15 cellular contexts compared by ENCODE assay signal in the genomic region with DNA sequence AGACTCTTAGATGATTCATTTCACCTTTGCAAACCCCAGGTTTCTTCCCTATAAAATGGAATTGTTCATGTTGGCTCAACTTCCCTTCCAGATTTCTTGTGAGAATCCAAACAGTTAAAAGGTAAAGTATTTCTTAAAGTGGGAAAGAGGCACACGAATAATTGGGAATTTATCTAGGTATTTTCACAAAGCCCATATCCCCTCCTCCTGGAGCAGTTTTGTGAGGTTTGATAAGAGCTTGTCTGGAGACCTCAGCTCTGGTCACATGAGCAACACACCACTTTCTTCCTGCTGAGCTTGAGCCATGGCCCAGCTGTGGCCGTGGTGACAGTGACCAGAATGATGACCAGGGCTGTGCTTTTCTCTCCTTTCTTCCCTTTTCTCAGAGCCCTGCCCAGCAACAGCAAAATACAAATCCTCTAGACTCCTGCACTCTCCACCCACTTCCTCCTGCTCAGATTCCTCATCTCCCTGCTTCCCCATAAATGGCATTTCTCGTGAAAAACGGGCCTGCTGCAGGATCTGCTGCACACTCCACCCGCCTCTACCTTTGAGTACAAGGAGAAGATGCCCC.
DNase-seq lines count a peak whose midpoint lies in the region; ATAC-seq, FAIRE-seq and TF ChIP-seq lines count a peak whose summit lies in the region.
"Had no signal": no experiment of that assay in that cellular context is flagged by ENCODE, and none has a peak within 500 bp of the region (broad histone marks: within the 10 kb centered on the region; RNA-seq: fewer than 3 reads in every experiment).

No MANE protein-coding gene starts in this region.

- H3K4me1 Mint-ChIP-seq in astrocyte (ENCODE audit: low read depth, unreplicated experiment): peaks cover 6% of the 10 kb centered on the region

- no peak for TF ChIP-seq POLR2A in sigmoid colon (IDR thresholded peaks at IDR 0.05)

- H3K4me3 ChIP-seq in astrocyte (ENCODE audit: insufficient read depth, low read depth, low read length) (no peak overlapping the region), sigmoid colon (no peak overlapping the region)
- H3K4me3 ChIP-seq: PC-9 had no signal

- H3K9me3 Mint-ChIP-seq in astrocyte (ENCODE audit: unreplicated experiment): peaks cover 3% of the 10 kb centered on the region
- H3K9me3 Mint-ChIP-seq: T-helper 1 cell treated with Interleukin-12 subunit alpha and Interleukin-12 subunit beta and Interleukin-4 antibody, amounts not matched to agents 30 μg/mL and 1 μg/mL, for 36 hours had no signal

- H3K9me3 ChIP-seq in astrocyte (ENCODE audit: insufficient read depth, low read depth, low read length) (no peaks in the 10 kb centered on the region), sigmoid colon (no peaks in the 10 kb centered on the region)
- H3K9me3 ChIP-seq: Caco-2 had no signal

- intact Hi-C loops in left colon (cut with DNase I, micrococcal nuclease): no loop called here
- intact Hi-C loops in sigmoid colon (cut with DNase I): no loop called here

- no peak for FAIRE-seq in astrocyte (lab: Jason Lieb, UNC)
- FAIRE-seq: endothelial cell of umbilical vein had no signal

- peak; percentile 14 for ATAC-seq in left colon

- WGBS in sigmoid colon, 2 donors: 37% methylated on average over 5 of the region's 5 CpGs

- peaks cover 2% of the 10 kb centered on the region for H3K27me3 ChIP-seq in astrocyte (ENCODE audit: insufficient read depth, low read length)
- H3K27me3 ChIP-seq in sigmoid colon: no peaks in the 10 kb centered on the region

- H3K36me3 Mint-ChIP-seq in astrocyte (ENCODE audit: low read depth, unreplicated experiment): no peaks in the 10 kb centered on the region

- TF ChIP-seq EP300 in sigmoid colon (IDR thresholded peaks at IDR 0.05): no peak

- DNase-seq in Kasumi-1 (lab: John Stamatoyannopoulos, UW) (peak; percentile 15 to 36), astrocyte (ENCODE audit: low read depth) (no peak), left colon (peak; percentile 11 to 33), sigmoid colon (peak; percentile 72), NCI-H526 treated with DMSO at 0.1 percent for 48 hours (lab: John Stamatoyannopoulos, UW) (no peak), NCI-H1092 (lab: John Stamatoyannopoulos, UW) (no peak)
- DNase-seq in activated T-cell treated with anti-CD3 and anti-CD28 coated beads, Interleukin-2, amount 50 U/mL, for 48 hours: no peak
- DNase-seq: activated gamma-delta T cell, brain microvascular endothelial cell, Caco-2, PC-9, retina had no signal

- no peaks in the 10 kb centered on the region for H4K20me1 ChIP-seq in astrocyte (ENCODE audit: insufficient read depth, low read length)

- H3K36me3 ChIP-seq in astrocyte (ENCODE audit: insufficient read depth, low read length): no peaks in the 10 kb centered on the region
- H3K36me3 ChIP-seq in sigmoid colon: no peaks in the 10 kb centered on the region
- H3K36me3 ChIP-seq: brain microvascular endothelial cell had no signal

- TF ChIP-seq CTCF in astrocyte (IDR thresholded peaks at IDR 0.05; ENCODE audit: insufficient read depth, low read depth, low read length) (no peak), sigmoid colon (IDR thresholded peaks at IDR 0.05) (no peak)

- H3K27me3 Mint-ChIP-seq in astrocyte (ENCODE audit: low read depth, unreplicated experiment): peaks cover 4% of the 10 kb centered on the region

- no peak overlapping the region for H3K4me3 Mint-ChIP-seq in astrocyte (ENCODE audit: unreplicated experiment)
- H3K4me3 Mint-ChIP-seq: T-helper 1 cell treated with Interleukin-12 subunit alpha and Interleukin-12 subunit beta and Interleukin-4 antibody, amounts not matched to agents 30 μg/mL and 1 μg/mL, for 36 hours had no signal

- peak overlapping the region; percentile 56 for H2AFZ ChIP-seq in astrocyte (ENCODE audit: low read depth, low read length)
- H2AFZ ChIP-seq: PC-9 had no signal

- no peak overlapping the region for H3K9ac ChIP-seq in astrocyte (ENCODE audit: low read length)
- H3K9ac ChIP-seq: KMS-11 had no signal

- H3K27ac ChIP-seq in astrocyte (ENCODE audit: low read depth, low read length) (no peak overlapping the region), sigmoid colon (peak overlapping the region in 3 of 4 donors; percentile 6 to 54 (median 42))
- H3K27ac ChIP-seq: brain microvascular endothelial cell, KMS-11, PC-9 had no signal

- H3K79me2 ChIP-seq in astrocyte (ENCODE audit: insufficient read depth, low read length): no peaks in the 10 kb centered on the region

- H3K27ac Mint-ChIP-seq in astrocyte (ENCODE audit: unreplicated experiment): no peak overlapping the region
- H3K27ac Mint-ChIP-seq: T-helper 1 cell treated with Interleukin-12 subunit alpha and Interleukin-12 subunit beta and Interleukin-4 antibody, amounts not matched to agents 30 μg/mL and 1 μg/mL, for 36 hours had no signal

- H3K4me2 ChIP-seq in astrocyte (ENCODE audit: low read length): no peak overlapping the region
- H3K4me2 ChIP-seq: KMS-11, PC-9 had no signal

- H3K4me1 ChIP-seq in astrocyte (ENCODE audit: insufficient read depth, low read length) (no peaks in the 10 kb centered on the region), sigmoid colon (peaks cover 0 to 13% (median 0%) of the 10 kb centered on the region in 4 donors)
- H3K4me1 ChIP-seq: Caco-2 had no signal

Comparison
In these comparisons a context has a peak if more than half of its experiments do, and no peak if none do; other contexts are left out.
1. DNase-seq: peak in Kasumi-1 (2 of 2), left colon (2 of 2) and sigmoid colon (single experiment); none in astrocyte (single experiment), activated T-cell treated with anti-CD3 and anti-CD28 coated beads, Interleukin-2, amount 50 U/mL, for 48 hours (0 of 2), NCI-H526 treated with DMSO at 0.1 percent for 48 hours (single experiment) and NCI-H1092 (single experiment).